In the genomic region with DNA sequence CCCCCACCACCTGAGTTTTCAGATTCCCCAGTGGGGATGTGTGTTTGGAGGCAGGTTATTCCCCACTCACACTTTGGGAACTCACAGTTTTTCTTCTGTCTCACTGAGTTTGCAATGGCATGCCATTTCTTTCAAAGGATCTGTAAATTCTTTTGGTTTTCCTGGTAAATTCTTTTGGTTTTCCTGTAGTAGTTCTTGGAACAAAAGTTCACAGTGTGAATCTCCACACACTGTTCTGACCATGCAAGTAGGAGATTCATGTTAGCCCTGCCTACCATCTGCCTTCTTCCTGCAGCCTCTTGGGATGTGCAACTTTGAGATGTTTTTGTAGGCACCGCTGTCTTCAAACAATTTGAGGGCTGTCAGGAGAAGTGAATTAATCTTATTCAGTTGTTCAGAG, we compare ENCODE assay signal across 18 cellular contexts.
DNase-seq lines count a peak whose midpoint lies in the region; ATAC-seq and TF ChIP-seq lines count a peak whose summit lies in the region.
"Had no signal": no experiment of that assay in that cellular context is flagged by ENCODE, and none has a peak within 500 bp of the region (broad histone marks: within the 10 kb centered on the region; RNA-seq: fewer than 3 reads in every experiment).

No MANE protein-coding gene starts in this region.

- in situ Hi-C loops in brain microvascular endothelial cell (cut with HindIII; ENCODE audit: low pct_ligation_motif_present, low sequenced_read_pairs) = no loop called here

- H3K27me3 ChIP-seq in ACC112 (ENCODE audit: insufficient read depth, low read length) (no peaks in the 10 kb centered on the region), brain microvascular endothelial cell (replicated peaks) (no peaks in the 10 kb centered on the region), mesenchymal stem cell (ENCODE audit: control insufficient read depth in 1 of 2, insufficient read depth in 1 of 2, low read length in 2 of 2) (no peaks in the 10 kb centered on the region)

- no peaks in the 10 kb centered on the region for H3K79me2 ChIP-seq in ACC112 (ENCODE audit: control insufficient read depth, insufficient read depth, low read length, unreplicated experiment)

- H2AK5ac ChIP-seq in mesenchymal stem cell (ENCODE audit: low read length, severe bottlenecking) = peak overlapping the region; percentile 10

- no peak overlapping the region for H2BK15ac ChIP-seq in mesenchymal stem cell (ENCODE audit: low read depth, poor library complexity, severe bottlenecking)

- peak overlapping the region in 1 of 2 experiments; percentile 60 for H3K4ac ChIP-seq in mesenchymal stem cell (ENCODE audit: low read depth in 1 of 2, low read length in 2 of 2)

- 33% methylated on average over 1 of the region's 1 CpG for WGBS in mesenchymal stem cell

- H2BK12ac ChIP-seq in mesenchymal stem cell (ENCODE audit: low read length in 2 of 2) = no peak overlapping the region

- ATAC-seq in HG02642 (IDR thresholded peaks at IDR 0.05; ENCODE audit: poor library complexity, unreplicated experiment) = no peak

- no peak overlapping the region for H3K4me2 ChIP-seq in mesenchymal stem cell (ENCODE audit: low read length, poor library complexity, severe bottlenecking)
- H3K4me2 ChIP-seq: KMS-11 had no signal

- H3K79me1 ChIP-seq in mesenchymal stem cell (replicated peaks; ENCODE audit: low read length, poor library complexity, severe bottlenecking) = no peaks in the 10 kb centered on the region

- TF ChIP-seq CTCF in brain microvascular endothelial cell (IDR thresholded peaks at IDR 0.05; ENCODE audit: low read depth, low read length, missing control alignments) = no peak

- H3K27ac ChIP-seq in ACC112 (ENCODE audit: low read depth, low read length) (0 out of 2 replicates have a peak overlapping the region, but pooled peaks have one; percentile 19), brain microvascular endothelial cell (peak overlapping the region; percentile 28), mesenchymal stem cell (ENCODE audit: low read length, poor library complexity, severe bottlenecking) (peak overlapping the region; percentile 80)
- H3K27ac ChIP-seq: KMS-11 had no signal

- no peak overlapping the region for H4K8ac ChIP-seq in mesenchymal stem cell (ENCODE audit: low read length)

- no peak overlapping the region for H3K23ac ChIP-seq in mesenchymal stem cell (ENCODE audit: low read length in 2 of 2)

- peak overlapping the region; percentile 51 for H2BK5ac ChIP-seq in mesenchymal stem cell (ENCODE audit: low read depth, low read length, poor library complexity, severe bottlenecking)

- H3K4me3 ChIP-seq in ACC112 (ENCODE audit: low read depth, low read length) (no peak overlapping the region), brain microvascular endothelial cell (ENCODE audit: low read depth, low read length) (no peak overlapping the region), mesenchymal stem cell (ENCODE audit: insufficient read depth in 1 of 2, low read depth in 1 of 2, low read length in 2 of 2) (no peak overlapping the region)

- no peak overlapping the region for H4K91ac ChIP-seq in mesenchymal stem cell (ENCODE audit: low read length)

- no peak overlapping the region for H2AFZ ChIP-seq in ACC112 (ENCODE audit: low read length, unreplicated experiment)
- no peak overlapping the region for H2AFZ ChIP-seq in mesenchymal stem cell (ENCODE audit: low read depth, low read length)

- H3K18ac ChIP-seq in mesenchymal stem cell (ENCODE audit: low read depth in 1 of 2, low read length in 2 of 2) = no peak overlapping the region

- H3K36me3 ChIP-seq in ACC112 (ENCODE audit: insufficient read depth, low read length) (no peaks in the 10 kb centered on the region), brain microvascular endothelial cell (replicated peaks) (no peaks in the 10 kb centered on the region), mesenchymal stem cell (ENCODE audit: control insufficient read depth in 1 of 2, insufficient read depth in 2 of 2, low read depth in 1 of 2, low read length in 2 of 2) (no peaks in the 10 kb centered on the region)

- DNase-seq in M059J (ENCODE audit: low read depth) = peak; percentile 55
- DNase-seq in brain microvascular endothelial cell = peak; percentile 64
- DNase-seq in mesenchymal stem cell = peak; percentile 60
- DNase-seq in HuH-7.5 (ENCODE audit: low spot score) = no peak
- DNase-seq in dermis blood vessel endothelial cell = no peak
- no peak for DNase-seq in NCI-H526 (lab: John Stamatoyannopoulos, UW)
- DNase-seq: CD4-positive, alpha-beta T cell; DMS79; GOT3; MM.1S; NCI-H1105 treated with DMSO at 0.1 percent for 48 hours; NCI-H1930; NCI-H2171; NCI-H510A; SIG-M5 had no signal

- H2BK120ac ChIP-seq in mesenchymal stem cell (ENCODE audit: low read depth, low read length) = peak overlapping the region; percentile 2

- peaks cover 20% of the 10 kb centered on the region for H3K9me3 ChIP-seq in mesenchymal stem cell (ENCODE audit: control insufficient read depth, low read length)

- H3K9ac ChIP-seq in mesenchymal stem cell (ENCODE audit: low read length) = no peak overlapping the region
- H3K9ac ChIP-seq: KMS-11 had no signal

- H3K14ac ChIP-seq in mesenchymal stem cell (ENCODE audit: low read length in 2 of 2) = no peak overlapping the region

- peaks cover 5% of the 10 kb centered on the region for H3K4me1 ChIP-seq in ACC112 (ENCODE audit: control insufficient read depth, insufficient read depth, low read length, unreplicated experiment)
- H3K4me1 ChIP-seq in mesenchymal stem cell (ENCODE audit: control insufficient read depth, insufficient read depth, low read depth, low read length) = peaks cover 2% of the 10 kb centered on the region

Comparison
In these comparisons a context has a peak if more than half of its experiments do, and no peak if none do; other contexts are left out.
1. H3K27ac ChIP-seq: peak in every context shown above with its lines; median percentile 80 in mesenchymal stem cell; 28 in brain microvascular endothelial cell; 19 in ACC112.
2. DNase-seq: peak in M059J (single experiment), brain microvascular endothelial cell (single experiment) and mesenchymal stem cell (single experiment); none in HuH-7.5 (single experiment), dermis blood vessel endothelial cell (single experiment) and NCI-H526 (0 of 2).